In the genomic region with DNA sequence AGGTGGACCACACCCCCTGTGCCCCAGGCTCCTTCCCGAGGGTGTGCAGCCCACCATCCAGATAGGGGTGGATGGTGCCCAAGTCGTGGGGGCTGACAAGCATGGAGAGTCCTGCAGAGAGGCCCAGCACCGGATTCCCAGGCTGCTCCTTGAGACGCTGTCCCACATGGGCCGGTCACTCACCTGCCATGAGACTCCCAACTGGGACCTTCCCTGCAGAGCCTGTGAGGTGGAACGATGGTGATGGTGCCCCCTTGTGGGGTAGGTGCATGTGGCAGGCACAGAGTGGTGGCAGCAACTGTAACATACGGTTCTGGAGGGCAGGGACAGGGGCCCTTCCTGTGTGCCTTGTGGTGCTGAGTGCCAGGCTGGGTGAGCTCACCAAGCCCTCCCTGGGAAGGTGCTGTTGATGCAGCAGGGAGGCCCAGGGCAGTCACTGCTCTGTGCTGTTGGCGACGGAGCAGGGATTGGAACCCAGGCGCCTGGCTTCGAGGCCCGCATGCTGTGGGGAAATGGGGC, we compare ENCODE assay signal across 1 cellular context.
TF ChIP-seq lines count a peak whose summit lies in the region.

No MANE protein-coding gene starts in this region.

TF ChIP-seq in HepG2, 621 proteins besides CTCF, POLR2A, EP300 and RAD21 (continued from another document):
- TF ChIP-seq, protein P1, sequence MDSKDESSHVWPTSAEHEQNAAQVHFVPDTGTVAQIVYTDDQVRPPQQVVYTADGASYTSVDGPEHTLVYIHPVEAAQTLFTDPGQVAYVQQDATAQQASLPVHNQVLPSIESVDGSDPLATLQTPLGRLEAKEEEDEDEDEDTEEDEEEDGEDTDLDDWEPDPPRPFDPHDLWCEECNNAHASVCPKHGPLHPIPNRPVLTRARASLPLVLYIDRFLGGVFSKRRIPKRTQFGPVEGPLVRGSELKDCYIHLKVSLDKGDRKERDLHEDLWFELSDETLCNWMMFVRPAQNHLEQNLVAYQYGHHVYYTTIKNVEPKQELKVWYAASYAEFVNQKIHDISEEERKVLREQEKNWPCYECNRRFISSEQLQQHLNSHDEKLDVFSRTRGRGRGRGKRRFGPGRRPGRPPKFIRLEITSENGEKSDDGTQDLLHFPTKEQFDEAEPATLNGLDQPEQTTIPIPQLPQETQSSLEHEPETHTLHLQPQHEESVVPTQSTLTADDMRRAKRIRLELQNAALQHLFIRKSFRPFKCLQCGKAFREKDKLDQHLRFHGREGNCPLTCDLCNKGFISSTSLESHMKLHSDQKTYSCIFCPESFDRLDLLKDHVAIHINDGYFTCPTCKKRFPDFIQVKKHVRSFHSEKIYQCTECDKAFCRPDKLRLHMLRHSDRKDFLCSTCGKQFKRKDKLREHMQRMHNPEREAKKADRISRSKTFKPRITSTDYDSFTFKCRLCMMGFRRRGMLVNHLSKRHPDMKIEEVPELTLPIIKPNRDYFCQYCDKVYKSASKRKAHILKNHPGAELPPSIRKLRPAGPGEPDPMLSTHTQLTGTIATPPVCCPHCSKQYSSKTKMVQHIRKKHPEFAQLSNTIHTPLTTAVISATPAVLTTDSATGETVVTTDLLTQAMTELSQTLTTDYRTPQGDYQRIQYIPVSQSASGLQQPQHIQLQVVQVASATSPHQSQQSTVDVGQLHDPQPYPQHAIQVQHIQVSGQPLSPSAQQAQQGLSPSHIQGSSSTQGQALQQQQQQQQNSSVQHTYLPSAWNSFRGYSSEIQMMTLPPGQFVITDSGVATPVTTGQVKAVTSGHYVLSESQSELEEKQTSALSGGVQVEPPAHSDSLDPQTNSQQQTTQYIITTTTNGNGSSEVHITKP (CRISPR knock-in tag; IDR thresholded peaks at IDR 0.05; ENCODE audit: low read depth), result 0 out of 2 replicates have a peak, but pooled peaks have one; percentile 43
- TF ChIP-seq ZNF12 (CRISPR knock-in tag; IDR thresholded peaks at IDR 0.05) (0 out of 2 replicates have a peak, but pooled peaks have one; percentile 42), ZNF850 (CRISPR knock-in tag; conservative IDR thresholded peaks at IDR 0.05) (no peak), MIER3 (CRISPR knock-in tag; IDR thresholded peaks at IDR 0.05; ENCODE audit: borderline replicate concordance) (no peak), ZNF816 (CRISPR knock-in tag; IDR thresholded peaks at IDR 0.05; ENCODE audit: borderline replicate concordance) (no peak), ZNF276 (CRISPR knock-in tag; IDR thresholded peaks at IDR 0.05; ENCODE audit: low read depth) (0 out of 2 replicates have a peak, but pooled peaks have one; percentile 17), ZFY (CRISPR knock-in tag; IDR thresholded peaks at IDR 0.05) (0 out of 2 replicates have a peak, but pooled peaks have one; percentile 9), ZNF768 (CRISPR knock-in tag; IDR thresholded peaks at IDR 0.05) (0 out of 2 replicates have a peak, but pooled peaks have one; percentile 40), ZNF841 (CRISPR knock-in tag; IDR thresholded peaks at IDR 0.05; ENCODE audit: borderline replicate concordance) (no peak), ZNF501 (CRISPR knock-in tag; IDR thresholded peaks at IDR 0.05) (0 out of 2 replicates have a peak, but pooled peaks have one; percentile 47), ZMYM4 (CRISPR knock-in tag; IDR thresholded peaks at IDR 0.05) (no peak), KDM2A (CRISPR knock-in tag; IDR thresholded peaks at IDR 0.05; ENCODE audit: borderline replicate concordance, low read depth) (peak; percentile 74; the same call in 1 of the 2 replicates), ZNF468 (CRISPR knock-in tag; IDR thresholded peaks at IDR 0.05) (no peak), GABPB1 (CRISPR knock-in tag; IDR thresholded peaks at IDR 0.05) (peak; percentile 38; the same call in 1 of the 2 replicates), THAP11 (CRISPR knock-in tag; IDR thresholded peaks at IDR 0.05) (peak; percentile 40; the same call in 1 of the 2 replicates)
- TF ChIP-seq, protein P2, sequence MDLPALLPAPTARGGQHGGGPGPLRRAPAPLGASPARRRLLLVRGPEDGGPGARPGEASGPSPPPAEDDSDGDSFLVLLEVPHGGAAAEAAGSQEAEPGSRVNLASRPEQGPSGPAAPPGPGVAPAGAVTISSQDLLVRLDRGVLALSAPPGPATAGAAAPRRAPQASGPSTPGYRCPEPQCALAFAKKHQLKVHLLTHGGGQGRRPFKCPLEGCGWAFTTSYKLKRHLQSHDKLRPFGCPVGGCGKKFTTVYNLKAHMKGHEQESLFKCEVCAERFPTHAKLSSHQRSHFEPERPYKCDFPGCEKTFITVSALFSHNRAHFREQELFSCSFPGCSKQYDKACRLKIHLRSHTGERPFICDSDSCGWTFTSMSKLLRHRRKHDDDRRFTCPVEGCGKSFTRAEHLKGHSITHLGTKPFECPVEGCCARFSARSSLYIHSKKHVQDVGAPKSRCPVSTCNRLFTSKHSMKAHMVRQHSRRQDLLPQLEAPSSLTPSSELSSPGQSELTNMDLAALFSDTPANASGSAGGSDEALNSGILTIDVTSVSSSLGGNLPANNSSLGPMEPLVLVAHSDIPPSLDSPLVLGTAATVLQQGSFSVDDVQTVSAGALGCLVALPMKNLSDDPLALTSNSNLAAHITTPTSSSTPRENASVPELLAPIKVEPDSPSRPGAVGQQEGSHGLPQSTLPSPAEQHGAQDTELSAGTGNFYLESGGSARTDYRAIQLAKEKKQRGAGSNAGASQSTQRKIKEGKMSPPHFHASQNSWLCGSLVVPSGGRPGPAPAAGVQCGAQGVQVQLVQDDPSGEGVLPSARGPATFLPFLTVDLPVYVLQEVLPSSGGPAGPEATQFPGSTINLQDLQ (CRISPR knock-in tag; IDR thresholded peaks at IDR 0.05), result no peak
- TF ChIP-seq, protein P3, sequence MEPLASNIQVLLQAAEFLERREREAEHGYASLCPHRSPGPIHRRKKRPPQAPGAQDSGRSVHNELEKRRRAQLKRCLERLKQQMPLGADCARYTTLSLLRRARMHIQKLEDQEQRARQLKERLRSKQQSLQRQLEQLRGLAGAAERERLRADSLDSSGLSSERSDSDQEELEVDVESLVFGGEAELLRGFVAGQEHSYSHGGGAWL (CRISPR knock-in tag; IDR thresholded peaks at IDR 0.05), result 0 out of 2 replicates have a peak, but pooled peaks have one; percentile 50
- TF ChIP-seq, protein P4, sequence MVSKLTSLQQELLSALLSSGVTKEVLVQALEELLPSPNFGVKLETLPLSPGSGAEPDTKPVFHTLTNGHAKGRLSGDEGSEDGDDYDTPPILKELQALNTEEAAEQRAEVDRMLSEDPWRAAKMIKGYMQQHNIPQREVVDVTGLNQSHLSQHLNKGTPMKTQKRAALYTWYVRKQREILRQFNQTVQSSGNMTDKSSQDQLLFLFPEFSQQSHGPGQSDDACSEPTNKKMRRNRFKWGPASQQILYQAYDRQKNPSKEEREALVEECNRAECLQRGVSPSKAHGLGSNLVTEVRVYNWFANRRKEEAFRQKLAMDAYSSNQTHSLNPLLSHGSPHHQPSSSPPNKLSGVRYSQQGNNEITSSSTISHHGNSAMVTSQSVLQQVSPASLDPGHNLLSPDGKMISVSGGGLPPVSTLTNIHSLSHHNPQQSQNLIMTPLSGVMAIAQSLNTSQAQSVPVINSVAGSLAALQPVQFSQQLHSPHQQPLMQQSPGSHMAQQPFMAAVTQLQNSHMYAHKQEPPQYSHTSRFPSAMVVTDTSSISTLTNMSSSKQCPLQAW (CRISPR knock-in tag; IDR thresholded peaks at IDR 0.05), result 0 out of 2 replicates have a peak, but pooled peaks have one; percentile 29
- TF ChIP-seq, protein P5, sequence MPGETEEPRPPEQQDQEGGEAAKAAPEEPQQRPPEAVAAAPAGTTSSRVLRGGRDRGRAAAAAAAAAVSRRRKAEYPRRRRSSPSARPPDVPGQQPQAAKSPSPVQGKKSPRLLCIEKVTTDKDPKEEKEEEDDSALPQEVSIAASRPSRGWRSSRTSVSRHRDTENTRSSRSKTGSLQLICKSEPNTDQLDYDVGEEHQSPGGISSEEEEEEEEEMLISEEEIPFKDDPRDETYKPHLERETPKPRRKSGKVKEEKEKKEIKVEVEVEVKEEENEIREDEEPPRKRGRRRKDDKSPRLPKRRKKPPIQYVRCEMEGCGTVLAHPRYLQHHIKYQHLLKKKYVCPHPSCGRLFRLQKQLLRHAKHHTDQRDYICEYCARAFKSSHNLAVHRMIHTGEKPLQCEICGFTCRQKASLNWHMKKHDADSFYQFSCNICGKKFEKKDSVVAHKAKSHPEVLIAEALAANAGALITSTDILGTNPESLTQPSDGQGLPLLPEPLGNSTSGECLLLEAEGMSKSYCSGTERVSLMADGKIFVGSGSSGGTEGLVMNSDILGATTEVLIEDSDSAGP (CRISPR knock-in tag; IDR thresholded peaks at IDR 0.05; ENCODE audit: borderline replicate concordance), result peak; percentile 36; the same call in 1 of the 2 replicates
